27 cellular contexts compared by ENCODE assay signal in the genomic region with DNA sequence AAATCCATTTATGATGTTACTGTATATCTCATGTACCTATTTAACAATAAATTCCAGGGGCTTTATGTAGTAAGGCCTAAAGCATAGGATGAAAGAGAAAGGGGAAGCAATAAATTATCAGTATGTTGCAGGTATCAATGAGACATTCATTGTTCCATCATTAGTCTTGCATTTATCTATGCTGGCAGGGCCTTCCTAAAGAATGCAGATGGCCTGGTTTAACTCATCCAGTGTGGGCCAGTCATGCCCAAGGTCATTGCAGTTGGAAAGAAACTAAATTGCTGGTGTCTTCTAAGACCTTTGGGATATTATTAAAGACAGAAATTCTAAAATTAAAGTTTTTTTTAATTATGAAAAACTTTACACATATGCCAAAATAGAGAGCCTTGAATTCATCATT.
"Had no signal": no experiment of that assay in that cellular context is flagged by ENCODE, and none has a peak within 500 bp of the region (broad histone marks: within the 10 kb centered on the region; RNA-seq: fewer than 3 reads in every experiment).

No MANE protein-coding gene starts in this region.

- H3K36me3 Mint-ChIP-seq: stimulated activated effector memory CD8-positive, alpha-beta T cell treated with anti-CD3 and anti-CD28 coated beads, Interleukin-12 subunit alpha, Interleukin-12 subunit beta, amount 100 ng/mL, for 72 hours; stimulated activated memory B cell treated with anti-CD40 and anti-IgM and Interleukin-4, amounts not matched to agents 10 μg/mL and 1 μg/mL and 100 μg/mL, for 72 hours; stimulated activated naive B cell treated with anti-CD40 and anti-IgM and Interleukin-4, amounts not matched to agents 10 μg/mL and 1 μg/mL and 100 μg/mL, for 72 hours had no signal

- H3K4me3 Mint-ChIP-seq: stimulated activated effector memory CD8-positive, alpha-beta T cell treated with anti-CD3 and anti-CD28 coated beads, Interleukin-12 subunit alpha, Interleukin-12 subunit beta, amount 100 ng/mL, for 72 hours; stimulated activated memory B cell treated with anti-CD40 and anti-IgM and Interleukin-4, amounts not matched to agents 10 μg/mL and 1 μg/mL and 100 μg/mL, for 72 hours; stimulated activated naive B cell treated with anti-CD40 and anti-IgM and Interleukin-4, amounts not matched to agents 10 μg/mL and 1 μg/mL and 100 μg/mL, for 72 hours; stimulated activated naive CD8-positive, alpha-beta T cell treated with anti-CD3 and anti-CD28 coated beads, Interleukin-15, amount 100 ng/mL, for 72 hours; stimulated activated naive CD8-positive, alpha-beta T cell treated with anti-CD3 and anti-CD28 coated beads, Interleukin-15, Interleukin-2, amounts not matched to agents 100 ng/mL and 50 ng/mL, for 24 hours had no signal

- H3K36me3 ChIP-seq: stomach, suprapubic skin, thoracic aorta, thyroid gland, tibial artery, tibial nerve, transverse colon, upper lobe of left lung, upper lobe of right lung, uterus, vagina had no signal

- ATAC-seq: stimulated activated effector memory CD8-positive, alpha-beta T cell treated with anti-CD3 and anti-CD28 coated beads, Interleukin-12 subunit alpha, Interleukin-12 subunit beta, amount 100 ng/mL, for 72 hours; stimulated activated naive B cell treated with anti-CD40 and anti-IgM and Interleukin-4, amounts not matched to agents 10 μg/mL and 1 μg/mL and 100 μg/mL, for 72 hours; stimulated activated naive CD8-positive, alpha-beta T cell treated with anti-CD3 and anti-CD28 coated beads, Interleukin-15, amount 100 ng/mL, for 72 hours; stimulated activated naive CD8-positive, alpha-beta T cell treated with anti-CD3 and anti-CD28 coated beads, Interleukin-15, Interleukin-2, amounts not matched to agents 100 U/mL and 50 U/mL, for 24 hours; upper lobe of right lung had no signal

- H3K27ac Mint-ChIP-seq: stimulated activated effector memory CD8-positive, alpha-beta T cell treated with anti-CD3 and anti-CD28 coated beads, Interleukin-12 subunit alpha, Interleukin-12 subunit beta, amount 100 ng/mL, for 72 hours; stimulated activated memory B cell treated with anti-CD40 and anti-IgM and Interleukin-4, amounts not matched to agents 10 μg/mL and 1 μg/mL and 100 μg/mL, for 72 hours; stimulated activated naive B cell treated with anti-CD40 and anti-IgM and Interleukin-4, amounts not matched to agents 10 μg/mL and 1 μg/mL and 100 μg/mL, for 72 hours; stimulated activated naive CD8-positive, alpha-beta T cell treated with anti-CD3 and anti-CD28 coated beads, Interleukin-15, amount 100 ng/mL, for 72 hours; stimulated activated naive CD8-positive, alpha-beta T cell treated with anti-CD3 and anti-CD28 coated beads, Interleukin-15, Interleukin-2, amounts not matched to agents 100 ng/mL and 50 ng/mL, for 24 hours had no signal

- H3K9me3 Mint-ChIP-seq: stimulated activated naive CD8-positive, alpha-beta T cell treated with anti-CD3 and anti-CD28 coated beads, Interleukin-15, Interleukin-2, amounts not matched to agents 100 ng/mL and 50 ng/mL, for 24 hours had no signal

- H3K27ac ChIP-seq: stomach, suprapubic skin, testis, thoracic aorta, thyroid gland, tibial artery, tibial nerve, transverse colon, upper lobe of left lung, upper lobe of right lung, uterus, vagina had no signal

- H3K9me3 ChIP-seq: stomach, suprapubic skin, testis, thoracic aorta, thyroid gland, tibial artery, tibial nerve, transverse colon, upper lobe of left lung, upper lobe of right lung, uterus, vagina had no signal

- H3K4me3 ChIP-seq: stomach, suprapubic skin, testis, thoracic aorta, thyroid gland, tibial artery, tibial nerve, transverse colon, upper lobe of left lung, upper lobe of right lung, uterus, vagina had no signal

- H3K4me1 ChIP-seq: stomach, suprapubic skin, testis, thyroid gland, tibial artery, tibial nerve, transverse colon, upper lobe of left lung, upper lobe of right lung, uterus, vagina had no signal

- DNase-seq: stimulated activated CD4-positive, alpha-beta T cell treated with anti-CD3 and anti-CD28 coated beads, Interleukin-2, amount 100 ng/mL, for 24 hours; stimulated activated CD4-positive, alpha-beta T cell treated with anti-CD3 and anti-CD28 coated beads, Interleukin-2, amount 100 ng/mL, for 48 hours; stimulated activated CD4-positive, alpha-beta T cell treated with anti-CD3 and anti-CD28 coated beads, Interleukin-4, amount 100 ng/mL, for 1 hour; stimulated activated CD4-positive, alpha-beta T cell treated with anti-CD3 and anti-CD28 coated beads, Interleukin-4, amount 100 ng/mL, for 24 hours; stimulated activated CD4-positive, alpha-beta T cell treated with anti-CD3 and anti-CD28 coated beads, Interleukin-4, amount 100 ng/mL, for 4 hours; stimulated activated CD8-positive, alpha-beta memory T cell treated with anti-CD3 and anti-CD28 coated beads, Interleukin-4, amount 100 ng/mL, for 48 hours; stimulated activated naive B cell treated with anti-CD40 and anti-IgM and Interleukin-4, amounts not matched to agents 10 μg/mL and 1 μg/mL and 100 μg/mL, for 72 hours; stimulated activated naive CD4-positive, alpha-beta T cell; stimulated activated naive CD4-positive, alpha-beta T cell treated with Interleukin-2 at 50 U/mL for 16 hours; stimulated activated naive CD8-positive, alpha-beta T cell treated with anti-CD3 and anti-CD28 coated beads, Interleukin-15, amount 100 ng/mL, for 72 hours; stimulated activated naive CD8-positive, alpha-beta T cell treated with anti-CD3 and anti-CD28 coated beads, Interleukin-15, Interleukin-2, amounts not matched to agents 100 U/mL and 50 U/mL, for 24 hours; stomach; substantia nigra; testis; thyroid gland; tibial artery; transverse colon; upper lobe of left lung; upper lobe of right lung; uterus had no signal

- H3K4me1 Mint-ChIP-seq: stimulated activated effector memory CD8-positive, alpha-beta T cell treated with anti-CD3 and anti-CD28 coated beads, Interleukin-12 subunit alpha, Interleukin-12 subunit beta, amount 100 ng/mL, for 72 hours; stimulated activated memory B cell treated with anti-CD40 and anti-IgM and Interleukin-4, amounts not matched to agents 10 μg/mL and 1 μg/mL and 100 μg/mL, for 72 hours; stimulated activated naive B cell treated with anti-CD40 and anti-IgM and Interleukin-4, amounts not matched to agents 10 μg/mL and 1 μg/mL and 100 μg/mL, for 72 hours; stimulated activated naive CD8-positive, alpha-beta T cell treated with anti-CD3 and anti-CD28 coated beads, Interleukin-15, amount 100 ng/mL, for 72 hours had no signal

- H3K27me3 Mint-ChIP-seq: stimulated activated memory B cell treated with anti-CD40 and anti-IgM and Interleukin-4, amounts not matched to agents 10 μg/mL and 1 μg/mL and 100 μg/mL, for 72 hours; stimulated activated naive B cell treated with anti-CD40 and anti-IgM and Interleukin-4, amounts not matched to agents 10 μg/mL and 1 μg/mL and 100 μg/mL, for 72 hours; stimulated activated naive CD8-positive, alpha-beta T cell treated with anti-CD3 and anti-CD28 coated beads, Interleukin-15, amount 100 ng/mL, for 72 hours; stimulated activated naive CD8-positive, alpha-beta T cell treated with anti-CD3 and anti-CD28 coated beads, Interleukin-15, Interleukin-2, amounts not matched to agents 100 ng/mL and 50 ng/mL, for 24 hours had no signal

- H3K27me3 ChIP-seq: stomach, suprapubic skin, testis, thyroid gland, tibial artery, tibial nerve, transverse colon, upper lobe of left lung, upper lobe of right lung, uterus, vagina had no signal
